ENCODE assay signal across 1 cellular context in the genomic region with DNA sequence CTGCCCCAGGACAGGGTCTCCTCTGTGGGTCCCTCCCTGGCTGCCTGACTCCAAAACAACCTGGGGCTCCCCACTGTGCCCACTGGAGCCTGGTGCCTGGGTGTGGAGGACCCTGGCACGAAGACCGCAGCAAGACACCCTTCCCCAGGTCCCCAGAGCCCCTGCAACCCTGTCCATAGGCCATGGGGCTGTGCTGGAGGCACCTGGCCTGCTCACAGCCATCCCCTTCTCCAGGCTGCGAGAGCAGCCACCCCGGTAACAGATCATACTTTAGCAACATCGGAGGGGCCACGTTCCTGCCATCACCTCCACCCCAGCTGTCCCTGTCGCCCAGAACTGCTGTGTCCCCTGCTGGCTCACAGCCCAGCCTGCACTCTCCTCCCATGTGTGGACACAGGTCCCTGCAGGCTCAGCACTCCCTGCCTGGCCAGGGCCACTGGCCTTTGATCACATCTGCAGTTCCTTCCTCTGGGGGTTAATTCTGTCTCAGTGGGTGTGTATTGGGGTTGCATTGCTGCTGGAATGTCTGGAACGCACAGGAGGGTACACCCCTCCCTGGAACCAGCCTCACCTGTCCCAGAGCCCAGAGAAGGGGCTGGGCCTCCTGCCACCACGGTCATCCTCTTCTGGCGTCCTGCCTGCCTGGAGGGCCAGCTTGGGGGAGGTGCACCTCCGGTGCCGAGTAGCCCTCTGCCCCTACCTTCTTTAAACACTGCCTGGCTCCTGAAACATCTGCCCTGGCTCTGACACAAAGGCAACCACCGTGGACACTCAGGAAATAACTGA.
TF ChIP-seq lines count a peak whose summit lies in the region.

No MANE protein-coding gene starts in this region.

TF ChIP-seq in HepG2, 621 proteins besides CTCF, POLR2A, EP300 and RAD21 (continued from another document and continues in another):
- TF ChIP-seq, protein P1, sequence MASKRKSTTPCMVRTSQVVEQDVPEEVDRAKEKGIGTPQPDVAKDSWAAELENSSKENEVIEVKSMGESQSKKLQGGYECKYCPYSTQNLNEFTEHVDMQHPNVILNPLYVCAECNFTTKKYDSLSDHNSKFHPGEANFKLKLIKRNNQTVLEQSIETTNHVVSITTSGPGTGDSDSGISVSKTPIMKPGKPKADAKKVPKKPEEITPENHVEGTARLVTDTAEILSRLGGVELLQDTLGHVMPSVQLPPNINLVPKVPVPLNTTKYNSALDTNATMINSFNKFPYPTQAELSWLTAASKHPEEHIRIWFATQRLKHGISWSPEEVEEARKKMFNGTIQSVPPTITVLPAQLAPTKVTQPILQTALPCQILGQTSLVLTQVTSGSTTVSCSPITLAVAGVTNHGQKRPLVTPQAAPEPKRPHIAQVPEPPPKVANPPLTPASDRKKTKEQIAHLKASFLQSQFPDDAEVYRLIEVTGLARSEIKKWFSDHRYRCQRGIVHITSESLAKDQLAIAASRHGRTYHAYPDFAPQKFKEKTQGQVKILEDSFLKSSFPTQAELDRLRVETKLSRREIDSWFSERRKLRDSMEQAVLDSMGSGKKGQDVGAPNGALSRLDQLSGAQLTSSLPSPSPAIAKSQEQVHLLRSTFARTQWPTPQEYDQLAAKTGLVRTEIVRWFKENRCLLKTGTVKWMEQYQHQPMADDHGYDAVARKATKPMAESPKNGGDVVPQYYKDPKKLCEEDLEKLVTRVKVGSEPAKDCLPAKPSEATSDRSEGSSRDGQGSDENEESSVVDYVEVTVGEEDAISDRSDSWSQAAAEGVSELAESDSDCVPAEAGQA (IDR thresholded peaks at IDR 0.05; ENCODE audit: low read depth): no peak
- TF ChIP-seq, protein P1 (CRISPR knock-in tag; IDR thresholded peaks at IDR 0.05; ENCODE audit: borderline replicate concordance): no peak
- TF ChIP-seq CAMTA2 (CRISPR knock-in tag; IDR thresholded peaks at IDR 0.05; ENCODE audit: borderline replicate concordance) (no peak), ZNF773 (CRISPR knock-in tag; IDR thresholded peaks at IDR 0.05; ENCODE audit: borderline replicate concordance) (no peak), ZFP90 (CRISPR knock-in tag; IDR thresholded peaks at IDR 0.05; ENCODE audit: borderline replicate concordance) (no peak), BRD4 (CRISPR knock-in tag; IDR thresholded peaks at IDR 0.05) (no peak), PHF21A (CRISPR knock-in tag; IDR thresholded peaks at IDR 0.05) (peak; percentile 95), STAG1 (CRISPR knock-in tag; IDR thresholded peaks at IDR 0.05) (peak; percentile 47; the same call in 1 of the 2 replicates), ZNF570 (CRISPR knock-in tag; IDR thresholded peaks at IDR 0.05; ENCODE audit: borderline replicate concordance) (no peak), CBX2 (IDR thresholded peaks at IDR 0.05; ENCODE audit: low read depth, low read length) (no peak), CBX2 (CRISPR knock-in tag; IDR thresholded peaks at IDR 0.05; ENCODE audit: low read depth) (no peak), HOXD1 (CRISPR knock-in tag; IDR thresholded peaks at IDR 0.05) (no peak), ZNF660 (CRISPR knock-in tag; IDR thresholded peaks at IDR 0.05; ENCODE audit: borderline replicate concordance, low read depth) (no peak), CHCHD3 (CRISPR knock-in tag; IDR thresholded peaks at IDR 0.05) (no peak), SNRNP70 (IDR thresholded peaks at IDR 0.05; ENCODE audit: low read depth, low read length) (no peak), KLF11 (CRISPR knock-in tag; IDR thresholded peaks at IDR 0.05) (no peak), ATF7 (IDR thresholded peaks at IDR 0.05) (no peak), ATF7 (CRISPR knock-in tag; IDR thresholded peaks at IDR 0.05) (no peak), NAIF1 (CRISPR knock-in tag; IDR thresholded peaks at IDR 0.05; ENCODE audit: borderline replicate concordance) (no peak), NPAS2 (CRISPR knock-in tag; IDR thresholded peaks at IDR 0.05; ENCODE audit: borderline replicate concordance) (no peak), MLLT10 (CRISPR knock-in tag; IDR thresholded peaks at IDR 0.05) (no peak), TEAD3 (CRISPR knock-in tag; optimal IDR thresholded peaks at IDR 0.05; ENCODE audit: borderline replicate concordance) (peak; percentile 100), ARNT2 (CRISPR knock-in tag; IDR thresholded peaks at IDR 0.05; ENCODE audit: low read depth) (no peak), GFI1 (CRISPR knock-in tag; IDR thresholded peaks at IDR 0.05; ENCODE audit: borderline replicate concordance) (no peak), MAF1 (CRISPR knock-in tag; IDR thresholded peaks at IDR 0.05; ENCODE audit: borderline replicate concordance) (no peak), MAFG (CRISPR knock-in tag; IDR thresholded peaks at IDR 0.05) (no peak), ZFAT (CRISPR knock-in tag; conservative IDR thresholded peaks at IDR 0.05) (no peak), KLF12 (CRISPR knock-in tag; IDR thresholded peaks at IDR 0.05; ENCODE audit: borderline replicate concordance) (peak; percentile 56; the same call in 1 of the 2 replicates), NR1H2 (CRISPR knock-in tag; IDR thresholded peaks at IDR 0.05; ENCODE audit: borderline replicate concordance, low read depth) (no peak)
- TF ChIP-seq, protein P2, sequence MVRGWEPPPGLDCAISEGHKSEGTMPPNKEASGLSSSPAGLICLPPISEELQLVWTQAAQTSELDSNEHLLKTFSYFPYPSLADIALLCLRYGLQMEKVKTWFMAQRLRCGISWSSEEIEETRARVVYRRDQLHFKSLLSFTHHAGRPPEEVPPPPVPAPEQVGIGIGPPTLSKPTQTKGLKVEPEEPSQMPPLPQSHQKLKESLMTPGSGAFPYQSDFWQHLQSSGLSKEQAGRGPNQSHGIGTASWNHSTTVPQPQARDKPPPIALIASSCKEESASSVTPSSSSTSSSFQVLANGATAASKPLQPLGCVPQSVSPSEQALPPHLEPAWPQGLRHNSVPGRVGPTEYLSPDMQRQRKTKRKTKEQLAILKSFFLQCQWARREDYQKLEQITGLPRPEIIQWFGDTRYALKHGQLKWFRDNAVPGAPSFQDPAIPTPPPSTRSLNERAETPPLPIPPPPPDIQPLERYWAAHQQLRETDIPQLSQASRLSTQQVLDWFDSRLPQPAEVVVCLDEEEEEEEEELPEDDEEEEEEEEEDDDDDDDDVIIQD (CRISPR knock-in tag; IDR thresholded peaks at IDR 0.05; ENCODE audit: low read depth): no peak
- TF ChIP-seq, protein P3, sequence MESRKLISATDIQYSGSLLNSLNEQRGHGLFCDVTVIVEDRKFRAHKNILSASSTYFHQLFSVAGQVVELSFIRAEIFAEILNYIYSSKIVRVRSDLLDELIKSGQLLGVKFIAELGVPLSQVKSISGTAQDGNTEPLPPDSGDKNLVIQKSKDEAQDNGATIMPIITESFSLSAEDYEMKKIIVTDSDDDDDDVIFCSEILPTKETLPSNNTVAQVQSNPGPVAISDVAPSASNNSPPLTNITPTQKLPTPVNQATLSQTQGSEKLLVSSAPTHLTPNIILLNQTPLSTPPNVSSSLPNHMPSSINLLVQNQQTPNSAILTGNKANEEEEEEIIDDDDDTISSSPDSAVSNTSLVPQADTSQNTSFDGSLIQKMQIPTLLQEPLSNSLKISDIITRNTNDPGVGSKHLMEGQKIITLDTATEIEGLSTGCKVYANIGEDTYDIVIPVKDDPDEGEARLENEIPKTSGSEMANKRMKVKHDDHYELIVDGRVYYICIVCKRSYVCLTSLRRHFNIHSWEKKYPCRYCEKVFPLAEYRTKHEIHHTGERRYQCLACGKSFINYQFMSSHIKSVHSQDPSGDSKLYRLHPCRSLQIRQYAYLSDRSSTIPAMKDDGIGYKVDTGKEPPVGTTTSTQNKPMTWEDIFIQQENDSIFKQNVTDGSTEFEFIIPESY (CRISPR knock-in tag; IDR thresholded peaks at IDR 0.05): peak; percentile 15; the same call in 1 of the 2 replicates
- TF ChIP-seq, protein P4, sequence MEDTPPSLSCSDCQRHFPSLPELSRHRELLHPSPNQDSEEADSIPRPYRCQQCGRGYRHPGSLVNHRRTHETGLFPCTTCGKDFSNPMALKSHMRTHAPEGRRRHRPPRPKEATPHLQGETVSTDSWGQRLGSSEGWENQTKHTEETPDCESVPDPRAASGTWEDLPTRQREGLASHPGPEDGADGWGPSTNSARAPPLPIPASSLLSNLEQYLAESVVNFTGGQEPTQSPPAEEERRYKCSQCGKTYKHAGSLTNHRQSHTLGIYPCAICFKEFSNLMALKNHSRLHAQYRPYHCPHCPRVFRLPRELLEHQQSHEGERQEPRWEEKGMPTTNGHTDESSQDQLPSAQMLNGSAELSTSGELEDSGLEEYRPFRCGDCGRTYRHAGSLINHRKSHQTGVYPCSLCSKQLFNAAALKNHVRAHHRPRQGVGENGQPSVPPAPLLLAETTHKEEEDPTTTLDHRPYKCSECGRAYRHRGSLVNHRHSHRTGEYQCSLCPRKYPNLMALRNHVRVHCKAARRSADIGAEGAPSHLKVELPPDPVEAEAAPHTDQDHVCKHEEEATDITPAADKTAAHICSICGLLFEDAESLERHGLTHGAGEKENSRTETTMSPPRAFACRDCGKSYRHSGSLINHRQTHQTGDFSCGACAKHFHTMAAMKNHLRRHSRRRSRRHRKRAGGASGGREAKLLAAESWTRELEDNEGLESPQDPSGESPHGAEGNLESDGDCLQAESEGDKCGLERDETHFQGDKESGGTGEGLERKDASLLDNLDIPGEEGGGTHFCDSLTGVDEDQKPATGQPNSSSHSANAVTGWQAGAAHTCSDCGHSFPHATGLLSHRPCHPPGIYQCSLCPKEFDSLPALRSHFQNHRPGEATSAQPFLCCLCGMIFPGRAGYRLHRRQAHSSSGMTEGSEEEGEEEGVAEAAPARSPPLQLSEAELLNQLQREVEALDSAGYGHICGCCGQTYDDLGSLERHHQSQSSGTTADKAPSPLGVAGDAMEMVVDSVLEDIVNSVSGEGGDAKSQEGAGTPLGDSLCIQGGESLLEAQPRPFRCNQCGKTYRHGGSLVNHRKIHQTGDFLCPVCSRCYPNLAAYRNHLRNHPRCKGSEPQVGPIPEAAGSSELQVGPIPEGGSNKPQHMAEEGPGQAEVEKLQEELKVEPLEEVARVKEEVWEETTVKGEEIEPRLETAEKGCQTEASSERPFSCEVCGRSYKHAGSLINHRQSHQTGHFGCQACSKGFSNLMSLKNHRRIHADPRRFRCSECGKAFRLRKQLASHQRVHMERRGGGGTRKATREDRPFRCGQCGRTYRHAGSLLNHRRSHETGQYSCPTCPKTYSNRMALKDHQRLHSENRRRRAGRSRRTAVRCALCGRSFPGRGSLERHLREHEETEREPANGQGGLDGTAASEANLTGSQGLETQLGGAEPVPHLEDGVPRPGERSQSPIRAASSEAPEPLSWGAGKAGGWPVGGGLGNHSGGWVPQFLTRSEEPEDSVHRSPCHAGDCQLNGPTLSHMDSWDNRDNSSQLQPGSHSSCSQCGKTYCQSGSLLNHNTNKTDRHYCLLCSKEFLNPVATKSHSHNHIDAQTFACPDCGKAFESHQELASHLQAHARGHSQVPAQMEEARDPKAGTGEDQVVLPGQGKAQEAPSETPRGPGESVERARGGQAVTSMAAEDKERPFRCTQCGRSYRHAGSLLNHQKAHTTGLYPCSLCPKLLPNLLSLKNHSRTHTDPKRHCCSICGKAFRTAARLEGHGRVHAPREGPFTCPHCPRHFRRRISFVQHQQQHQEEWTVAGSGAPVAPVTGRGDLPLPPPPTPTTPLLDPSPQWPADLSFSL (CRISPR knock-in tag; IDR thresholded peaks at IDR 0.05): no peak
- TF ChIP-seq, protein P5, sequence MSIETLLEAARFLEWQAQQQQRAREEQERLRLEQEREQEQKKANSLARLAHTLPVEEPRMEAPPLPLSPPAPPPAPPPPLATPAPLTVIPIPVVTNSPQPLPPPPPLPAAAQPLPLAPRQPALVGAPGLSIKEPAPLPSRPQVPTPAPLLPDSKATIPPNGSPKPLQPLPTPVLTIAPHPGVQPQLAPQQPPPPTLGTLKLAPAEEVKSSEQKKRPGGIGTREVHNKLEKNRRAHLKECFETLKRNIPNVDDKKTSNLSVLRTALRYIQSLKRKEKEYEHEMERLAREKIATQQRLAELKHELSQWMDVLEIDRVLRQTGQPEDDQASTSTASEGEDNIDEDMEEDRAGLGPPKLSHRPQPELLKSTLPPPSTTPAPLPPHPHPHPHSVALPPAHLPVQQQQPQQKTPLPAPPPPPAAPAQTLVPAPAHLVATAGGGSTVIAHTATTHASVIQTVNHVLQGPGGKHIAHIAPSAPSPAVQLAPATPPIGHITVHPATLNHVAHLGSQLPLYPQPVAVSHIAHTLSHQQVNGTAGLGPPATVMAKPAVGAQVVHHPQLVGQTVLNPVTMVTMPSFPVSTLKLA (IDR thresholded peaks at IDR 0.05): no peak
- TF ChIP-seq, protein P6, sequence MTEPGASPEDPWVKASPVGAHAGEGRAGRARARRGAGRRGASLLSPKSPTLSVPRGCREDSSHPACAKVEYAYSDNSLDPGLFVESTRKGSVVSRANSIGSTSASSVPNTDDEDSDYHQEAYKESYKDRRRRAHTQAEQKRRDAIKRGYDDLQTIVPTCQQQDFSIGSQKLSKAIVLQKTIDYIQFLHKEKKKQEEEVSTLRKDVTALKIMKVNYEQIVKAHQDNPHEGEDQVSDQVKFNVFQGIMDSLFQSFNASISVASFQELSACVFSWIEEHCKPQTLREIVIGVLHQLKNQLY (CRISPR knock-in tag; IDR thresholded peaks at IDR 0.05): peak; percentile 28; the same call in 1 of the 2 replicates
- TF ChIP-seq, protein P7, sequence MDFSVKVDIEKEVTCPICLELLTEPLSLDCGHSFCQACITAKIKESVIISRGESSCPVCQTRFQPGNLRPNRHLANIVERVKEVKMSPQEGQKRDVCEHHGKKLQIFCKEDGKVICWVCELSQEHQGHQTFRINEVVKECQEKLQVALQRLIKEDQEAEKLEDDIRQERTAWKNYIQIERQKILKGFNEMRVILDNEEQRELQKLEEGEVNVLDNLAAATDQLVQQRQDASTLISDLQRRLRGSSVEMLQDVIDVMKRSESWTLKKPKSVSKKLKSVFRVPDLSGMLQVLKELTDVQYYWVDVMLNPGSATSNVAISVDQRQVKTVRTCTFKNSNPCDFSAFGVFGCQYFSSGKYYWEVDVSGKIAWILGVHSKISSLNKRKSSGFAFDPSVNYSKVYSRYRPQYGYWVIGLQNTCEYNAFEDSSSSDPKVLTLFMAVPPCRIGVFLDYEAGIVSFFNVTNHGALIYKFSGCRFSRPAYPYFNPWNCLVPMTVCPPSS (IDR thresholded peaks at IDR 0.05): no peak
- TF ChIP-seq, protein P8, sequence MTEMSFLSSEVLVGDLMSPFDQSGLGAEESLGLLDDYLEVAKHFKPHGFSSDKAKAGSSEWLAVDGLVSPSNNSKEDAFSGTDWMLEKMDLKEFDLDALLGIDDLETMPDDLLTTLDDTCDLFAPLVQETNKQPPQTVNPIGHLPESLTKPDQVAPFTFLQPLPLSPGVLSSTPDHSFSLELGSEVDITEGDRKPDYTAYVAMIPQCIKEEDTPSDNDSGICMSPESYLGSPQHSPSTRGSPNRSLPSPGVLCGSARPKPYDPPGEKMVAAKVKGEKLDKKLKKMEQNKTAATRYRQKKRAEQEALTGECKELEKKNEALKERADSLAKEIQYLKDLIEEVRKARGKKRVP (CRISPR knock-in tag; IDR thresholded peaks at IDR 0.05): no peak
